10 cellular contexts compared by ENCODE assay signal in genomic region chr3:133448478-133449122, GRCh38. TPM values are rescaled to one million over a fixed set of nuclear protein-coding genes. Genes with fewer than 3 reads are reported as not detected.
DNase-seq lines count a peak whose midpoint lies in the region; ATAC-seq and FAIRE-seq lines count a peak whose summit lies in the region.
"Had no signal": no experiment of that assay in that cellular context is flagged by ENCODE, and none has a peak within 500 bp of the region (broad histone marks: within the 10 kb centered on the region; RNA-seq: fewer than 3 reads in every experiment).

No MANE protein-coding gene starts in this region.

- H3K27ac ChIP-seq in CD4-positive, CD25-positive, alpha-beta regulatory T cell (ENCODE audit: insufficient read depth, low read length, poor library complexity, severe bottlenecking), result peak overlapping the region; percentile 73

- H3K27ac Mint-ChIP-seq in CD4-positive, CD25-positive, alpha-beta regulatory T cell, result peak overlapping the region; percentile 92 to 98 (median 95)

- peak overlapping the region; percentile 29 to 67 (median 41) for H3K4me3 Mint-ChIP-seq in CD4-positive, CD25-positive, alpha-beta regulatory T cell

- peak overlapping the region; percentile 37 for H3K4me3 ChIP-seq in CD4-positive, CD25-positive, alpha-beta regulatory T cell (ENCODE audit: low read depth, low read length)

- H3K9me3 Mint-ChIP-seq in CD4-positive, CD25-positive, alpha-beta regulatory T cell, result peaks cover 0 to 1% (median 0%) of the 10 kb centered on the region in 7 donors

- H3K27me3 Mint-ChIP-seq in CD4-positive, CD25-positive, alpha-beta regulatory T cell, result no peaks in the 10 kb centered on the region

- H3K4me1 Mint-ChIP-seq in CD4-positive, CD25-positive, alpha-beta regulatory T cell, result peaks cover 16 to 44% (median 31%) of the 10 kb centered on the region in 4 donors

- no peaks in the 10 kb centered on the region for H3K36me3 ChIP-seq in CD4-positive, CD25-positive, alpha-beta regulatory T cell (ENCODE audit: control insufficient read depth, insufficient read depth, low read length)

- H3K9me3 ChIP-seq in CD4-positive, CD25-positive, alpha-beta regulatory T cell (ENCODE audit: control insufficient read depth in 2 of 2, low read length in 2 of 2), result no peaks in the 10 kb centered on the region

- peak; percentile 79 for ATAC-seq in CD4-positive, CD25-positive, alpha-beta regulatory T cell (ENCODE audit: low read depth in 2 of 2)
- ATAC-seq in GM19397 (IDR thresholded peaks at IDR 0.05; ENCODE audit: unreplicated experiment) (peak; percentile 93), HG03439 (IDR thresholded peaks at IDR 0.05; ENCODE audit: unreplicated experiment) (peak; percentile 83)

- peaks cover 38% of the 10 kb centered on the region for H3K4me1 ChIP-seq in CD4-positive, CD25-positive, alpha-beta regulatory T cell (ENCODE audit: control insufficient read depth, insufficient read depth, low read length, poor library complexity, severe bottlenecking)

- FAIRE-seq in urothelium cell line (lab: Jason Lieb, UNC), result no peak

- peak in 2 of 3 donors; percentile 60 to 83 for DNase-seq in CD4-positive, CD25-positive, alpha-beta regulatory T cell
- DNase-seq in activated CD8-positive, alpha-beta memory T cell treated with anti-CD3 and anti-CD28 coated beads, Interleukin-2, amount 50 U/mL, for 48 hours, result peak; percentile 70
- DNase-seq in stimulated activated CD4-positive, alpha-beta T cell treated with anti-CD3 and anti-CD28 coated beads, TNF-alpha, amount 100 ng/mL, for 24 hours (ENCODE audit: low read depth in 3 of 3), result peak; percentile 15 to 55 (median 37)
- DNase-seq in hepatic stellate cell (ENCODE audit: low spot score) (no peak), DMS114 treated with DMSO at 0.1 percent for 48 hours (lab: John Stamatoyannopoulos, UW; ENCODE audit: unreplicated experiment) (no peak), urothelium cell line (ENCODE audit: low spot score) (no peak)

- H3K27me3 ChIP-seq in CD4-positive, CD25-positive, alpha-beta regulatory T cell (ENCODE audit: control insufficient read depth, insufficient read depth, low read length), result no peaks in the 10 kb centered on the region

- H3K36me3 Mint-ChIP-seq in CD4-positive, CD25-positive, alpha-beta regulatory T cell, result peaks cover 3% of the 10 kb centered on the region

RNA-seq across cellular contexts. Expression of gene BFSP2, which starts 48.7 kb away (rescaled TPM):
- 6.6 TPM for total RNA-seq in CD4-positive, CD25-positive, alpha-beta regulatory T cell
- 10 to 100 TPM; 19.3 to 41.1 (median 22.3) TPM for polyA plus RNA-seq in CD4-positive, CD25-positive, alpha-beta regulatory T cell
- total RNA-seq: Daoy, lung microvascular endothelial cell had no signal

Comparison
In these comparisons a context has a peak if more than half of its experiments do, and no peak if none do; other contexts are left out.
1. DNase-seq: peak in CD4-positive, CD25-positive, alpha-beta regulatory T cell (2 of 3), activated CD8-positive, alpha-beta memory T cell treated with anti-CD3 and anti-CD28 coated beads, Interleukin-2, amount 50 U/mL, for 48 hours (single experiment) and stimulated activated CD4-positive, alpha-beta T cell treated with anti-CD3 and anti-CD28 coated beads, TNF-alpha, amount 100 ng/mL, for 24 hours (3 of 3); none in hepatic stellate cell (single experiment), DMS114 treated with DMSO at 0.1 percent for 48 hours (single experiment) and urothelium cell line (single experiment).
2. Peak in every context shown above with its lines, with median percentiles within 50 percentile points of each other: ATAC-seq.